Comparison of ENCODE assay signal across 8 cellular contexts in genomic region chr6:43171284-43172126, GRCh38. TPM values are rescaled to one million over a fixed set of nuclear protein-coding genes. Genes with fewer than 3 reads are reported as not detected.
DNase-seq lines count a peak whose midpoint lies in the region; ATAC-seq and TF ChIP-seq lines count a peak whose summit lies in the region.

No MANE protein-coding gene starts in this region.

- H3K4me1 Mint-ChIP-seq in WTC11 = peaks cover 33% of the 10 kb centered on the region
- peaks cover 27 to 42% of the 10 kb centered on the region in 2 donors for H3K4me1 Mint-ChIP-seq in effector memory CD8-positive, alpha-beta T cell (ENCODE audit: low read depth in 2 of 2)
- peaks cover 43 to 47% of the 10 kb centered on the region in 2 donors for H3K4me1 Mint-ChIP-seq in natural killer cell treated with Interleukin-12 subunit alpha and Interleukin-12 subunit beta and Interleukin-15 and Interleukin-18, amount 100 ng/mL, for 72 hours (ENCODE audit: low read depth in 2 of 2)

- H3K27me3 Mint-ChIP-seq in WTC11 (ENCODE audit: low read depth) = peaks cover 12% of the 10 kb centered on the region
- H3K27me3 Mint-ChIP-seq in effector memory CD8-positive, alpha-beta T cell = no peaks in the 10 kb centered on the region
- H3K27me3 Mint-ChIP-seq in natural killer cell treated with Interleukin-12 subunit alpha and Interleukin-12 subunit beta and Interleukin-15 and Interleukin-18, amount 100 ng/mL, for 72 hours = no peaks in the 10 kb centered on the region

- peaks cover 17% of the 10 kb centered on the region for H3K36me3 Mint-ChIP-seq in WTC11
- peaks cover 47% of the 10 kb centered on the region for H3K36me3 Mint-ChIP-seq in effector memory CD8-positive, alpha-beta T cell (ENCODE audit: insufficient read depth)
- H3K36me3 Mint-ChIP-seq in natural killer cell treated with Interleukin-12 subunit alpha and Interleukin-12 subunit beta and Interleukin-15 and Interleukin-18, amount 100 ng/mL, for 72 hours = peaks cover 6% of the 10 kb centered on the region

- TF ChIP-seq CTCF in BJ (IDR thresholded peaks at IDR 0.05; ENCODE audit: insufficient read depth, low read depth, low read length) (0 out of 2 replicates have a peak, but pooled peaks have one; percentile 1), WTC11 (IDR thresholded peaks at IDR 0.05) (peak; percentile 57)

- no peaks in the 10 kb centered on the region for H3K9me3 Mint-ChIP-seq in WTC11
- no peaks in the 10 kb centered on the region for H3K9me3 Mint-ChIP-seq in effector memory CD8-positive, alpha-beta T cell
- no peaks in the 10 kb centered on the region for H3K9me3 Mint-ChIP-seq in natural killer cell treated with Interleukin-12 subunit alpha and Interleukin-12 subunit beta and Interleukin-15 and Interleukin-18, amount 100 ng/mL, for 72 hours

- no peaks in the 10 kb centered on the region for H3K27me3 ChIP-seq in BJ (ENCODE audit: control insufficient read depth, insufficient read depth, low read length)

- H3K4me3 ChIP-seq in BJ (ENCODE audit: low read depth, low read length) = peak overlapping the region; percentile 87

- H3K4me3 Mint-ChIP-seq in WTC11 = peak overlapping the region; percentile 94
- H3K4me3 Mint-ChIP-seq in effector memory CD8-positive, alpha-beta T cell = peak overlapping the region; percentile 87 to 88
- H3K4me3 Mint-ChIP-seq in natural killer cell treated with Interleukin-12 subunit alpha and Interleukin-12 subunit beta and Interleukin-15 and Interleukin-18, amount 100 ng/mL, for 72 hours = peak overlapping the region; percentile 93

- POLR2A ChIA-PET in BJ (lab: Charles Lee) = no interaction called here
- POLR2A ChIA-PET in WTC11 (lab: Charles Lee) = interaction anchor here (2.8 to 4.1 kb wide), 3 partner anchors 9 to 118 kb away, joined by 8 to 29 read pairs (median 13); partner anchors contain the start of genes CUL7, CUL9 and PTK7

- peaks cover 10% of the 10 kb centered on the region for H3K36me3 ChIP-seq in BJ (ENCODE audit: control insufficient read depth, insufficient read depth, low read length)

- DNase-seq in BJ (ENCODE audit: low read depth) (no peak), WTC11 (ENCODE audit: low spot score) (peak; percentile 35), NOMO-1 treated with DMSO at 0.1 percent for 48 hours (lab: John Stamatoyannopoulos, UW; ENCODE audit: unreplicated experiment) (no peak), SW480 (ENCODE audit: low spot score) (no peak)
- DNase-seq in effector memory CD8-positive, alpha-beta T cell = peak; percentile 29 to 44 (median 38)
- DNase-seq in natural killer cell treated with Interleukin-12 subunit alpha and Interleukin-12 subunit beta and Interleukin-15 and Interleukin-18, amount 100 ng/mL, for 72 hours (ENCODE audit: low spot score) = no peak

- ATAC-seq in GM18909 (IDR thresholded peaks at IDR 0.05; ENCODE audit: poor library complexity, unreplicated experiment) (peak; percentile 40), HG03135 (IDR thresholded peaks at IDR 0.05; ENCODE audit: unreplicated experiment) (peak; percentile 33), WTC11 (no peak)
- ATAC-seq in effector memory CD8-positive, alpha-beta T cell (replicated peaks) = peak; percentile 5
- peak in 1 of 2 donors; percentile 1 for ATAC-seq in natural killer cell treated with Interleukin-12 subunit alpha and Interleukin-12 subunit beta and Interleukin-15 and Interleukin-18, amount 100 ng/mL, for 72 hours

- no peak overlapping the region for H3K27ac Mint-ChIP-seq in WTC11
- H3K27ac Mint-ChIP-seq in effector memory CD8-positive, alpha-beta T cell = peak overlapping the region; percentile 89 to 96
- H3K27ac Mint-ChIP-seq in natural killer cell treated with Interleukin-12 subunit alpha and Interleukin-12 subunit beta and Interleukin-15 and Interleukin-18, amount 100 ng/mL, for 72 hours = peak overlapping the region; percentile 98 to 99

- CTCF ChIA-PET in BJ (lab: Yijun Ruan, JAX) (interaction anchor here (0.9 to 2.6 kb wide), 4 partner anchors 28 to 203 kb away, joined by 3 to 11 read pairs (median 6); partner anchors contain the start of gene DNPH1), WTC11 (lab: Charles Lee) (interaction anchor here (0.6 to 2.0 kb wide), 6 partner anchors 9 to 260 kb away, joined by 3 to 11 read pairs (median 5); partner anchors contain the start of genes CUL9 and DNPH1)

TF ChIP-seq in WTC11, 78 proteins besides CTCF, POLR2A, EP300 and RAD21 (continues in another document):
- TF ChIP-seq NFATC4 (CRISPR knock-in tag; IDR thresholded peaks at IDR 0.05) (no peak), MXD4 (CRISPR knock-in tag; IDR thresholded peaks at IDR 0.05; ENCODE audit: borderline replicate concordance) (peak; percentile 79; the same call in 1 of the 2 replicates), GABPB1 (CRISPR knock-in tag; IDR thresholded peaks at IDR 0.05) (peak; percentile 60; the same call in 1 of the 2 replicates), ZNF512 (CRISPR knock-in tag; IDR thresholded peaks at IDR 0.05; ENCODE audit: borderline replicate concordance) (no peak), PRRX2 (CRISPR knock-in tag; IDR thresholded peaks at IDR 0.05) (peak; percentile 83; the same call in 1 of the 2 replicates), FOXJ3 (CRISPR knock-in tag; IDR thresholded peaks at IDR 0.05; ENCODE audit: borderline replicate concordance) (no peak), CBFB (CRISPR knock-in tag; IDR thresholded peaks at IDR 0.05; ENCODE audit: low read depth) (0 out of 2 replicates have a peak, but pooled peaks have one; percentile 40), ZNF317 (CRISPR knock-in tag; IDR thresholded peaks at IDR 0.05; ENCODE audit: borderline replicate concordance, low read depth) (no peak), GTF2I (CRISPR knock-in tag; conservative IDR thresholded peaks at IDR 0.05) (no peak), FOXK1 (CRISPR knock-in tag; IDR thresholded peaks at IDR 0.05) (peak; percentile 48; the same call in 1 of the 2 replicates), EMX1 (CRISPR knock-in tag; IDR thresholded peaks at IDR 0.05) (0 out of 2 replicates have a peak, but pooled peaks have one; percentile 82), TEAD1 (CRISPR knock-in tag; IDR thresholded peaks at IDR 0.05) (no peak), OVOL2 (CRISPR knock-in tag; IDR thresholded peaks at IDR 0.05; ENCODE audit: borderline replicate concordance) (no peak; the same call in 1 of the 2 replicates)
- TF ChIP-seq, protein P1, sequence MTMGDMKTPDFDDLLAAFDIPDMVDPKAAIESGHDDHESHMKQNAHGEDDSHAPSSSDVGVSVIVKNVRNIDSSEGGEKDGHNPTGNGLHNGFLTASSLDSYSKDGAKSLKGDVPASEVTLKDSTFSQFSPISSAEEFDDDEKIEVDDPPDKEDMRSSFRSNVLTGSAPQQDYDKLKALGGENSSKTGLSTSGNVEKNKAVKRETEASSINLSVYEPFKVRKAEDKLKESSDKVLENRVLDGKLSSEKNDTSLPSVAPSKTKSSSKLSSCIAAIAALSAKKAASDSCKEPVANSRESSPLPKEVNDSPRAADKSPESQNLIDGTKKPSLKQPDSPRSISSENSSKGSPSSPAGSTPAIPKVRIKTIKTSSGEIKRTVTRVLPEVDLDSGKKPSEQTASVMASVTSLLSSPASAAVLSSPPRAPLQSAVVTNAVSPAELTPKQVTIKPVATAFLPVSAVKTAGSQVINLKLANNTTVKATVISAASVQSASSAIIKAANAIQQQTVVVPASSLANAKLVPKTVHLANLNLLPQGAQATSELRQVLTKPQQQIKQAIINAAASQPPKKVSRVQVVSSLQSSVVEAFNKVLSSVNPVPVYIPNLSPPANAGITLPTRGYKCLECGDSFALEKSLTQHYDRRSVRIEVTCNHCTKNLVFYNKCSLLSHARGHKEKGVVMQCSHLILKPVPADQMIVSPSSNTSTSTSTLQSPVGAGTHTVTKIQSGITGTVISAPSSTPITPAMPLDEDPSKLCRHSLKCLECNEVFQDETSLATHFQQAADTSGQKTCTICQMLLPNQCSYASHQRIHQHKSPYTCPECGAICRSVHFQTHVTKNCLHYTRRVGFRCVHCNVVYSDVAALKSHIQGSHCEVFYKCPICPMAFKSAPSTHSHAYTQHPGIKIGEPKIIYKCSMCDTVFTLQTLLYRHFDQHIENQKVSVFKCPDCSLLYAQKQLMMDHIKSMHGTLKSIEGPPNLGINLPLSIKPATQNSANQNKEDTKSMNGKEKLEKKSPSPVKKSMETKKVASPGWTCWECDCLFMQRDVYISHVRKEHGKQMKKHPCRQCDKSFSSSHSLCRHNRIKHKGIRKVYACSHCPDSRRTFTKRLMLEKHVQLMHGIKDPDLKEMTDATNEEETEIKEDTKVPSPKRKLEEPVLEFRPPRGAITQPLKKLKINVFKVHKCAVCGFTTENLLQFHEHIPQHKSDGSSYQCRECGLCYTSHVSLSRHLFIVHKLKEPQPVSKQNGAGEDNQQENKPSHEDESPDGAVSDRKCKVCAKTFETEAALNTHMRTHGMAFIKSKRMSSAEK (CRISPR knock-in tag; IDR thresholded peaks at IDR 0.05; ENCODE audit: borderline replicate concordance) = no peak

RNA-seq across cellular contexts. Expression of gene SRF, which starts 0.4 kb away (rescaled TPM):
- 34.8 and 50.5 TPM in 2 replicates for polyA plus RNA-seq in BJ (2011; rRNA removed)
- 36.2 and 50.9 TPM in 2 replicates for polyA minus RNA-seq in BJ (2011; rRNA and poly(A)+ RNA removed)
- 43.9 to 46.2 TPM (median 45.3 TPM) in 3 replicates for total RNA-seq in WTC11 (2021)
- total RNA-seq in natural killer cell treated with Interleukin-12 subunit alpha and Interleukin-12 subunit beta and Interleukin-15 and Interleukin-18, amount 100 ng/mL, for 72 hours = 10 to 100 TPM; 56.8 to 70.4 TPM

RNA-seq across cellular contexts. Expression of gene CUL9, which starts 10.5 kb away (rescaled TPM):
- 9.7 and 12.4 TPM in 2 replicates for polyA plus RNA-seq in BJ (2011; rRNA removed)
- polyA minus RNA-seq in BJ (2011; rRNA and poly(A)+ RNA removed) = 8.4 and 12.5 TPM in 2 replicates
- 15.2 to 20.5 TPM (median 19.2 TPM) in 3 replicates for total RNA-seq in WTC11 (2021)
- 10 to 100 TPM; 41.5 to 85.8 TPM for total RNA-seq in natural killer cell treated with Interleukin-12 subunit alpha and Interleukin-12 subunit beta and Interleukin-15 and Interleukin-18, amount 100 ng/mL, for 72 hours

RNA-seq across cellular contexts. Expression of gene DNPH1, which starts 57.8 kb away (rescaled TPM):
- polyA plus RNA-seq in BJ (2011; rRNA removed) = 48.6 and 63.9 TPM in 2 replicates
- polyA minus RNA-seq in BJ (2011; rRNA and poly(A)+ RNA removed) = 4.9 and 6.6 TPM in 2 replicates
- 48.4 to 56.4 TPM (median 55.4 TPM) in 3 replicates for total RNA-seq in WTC11 (2021)
- total RNA-seq in natural killer cell treated with Interleukin-12 subunit alpha and Interleukin-12 subunit beta and Interleukin-15 and Interleukin-18, amount 100 ng/mL, for 72 hours = 10 to 100 TPM; 15.0 to 32.5 TPM

Comparison
In these comparisons a context has a peak if more than half of its experiments do, and no peak if none do; other contexts are left out.
1. DNase-seq: peak in WTC11 (single experiment) and effector memory CD8-positive, alpha-beta T cell (3 of 3); none in BJ (single experiment), natural killer cell treated with Interleukin-12 subunit alpha and Interleukin-12 subunit beta and Interleukin-15 and Interleukin-18, amount 100 ng/mL, for 72 hours (single experiment), NOMO-1 treated with DMSO at 0.1 percent for 48 hours (single experiment) and SW480 (single experiment).
2. Peak in every context shown above with its lines, with median percentiles within 50 percentile points of each other: H3K4me3 Mint-ChIP-seq.